In the genomic region with DNA sequence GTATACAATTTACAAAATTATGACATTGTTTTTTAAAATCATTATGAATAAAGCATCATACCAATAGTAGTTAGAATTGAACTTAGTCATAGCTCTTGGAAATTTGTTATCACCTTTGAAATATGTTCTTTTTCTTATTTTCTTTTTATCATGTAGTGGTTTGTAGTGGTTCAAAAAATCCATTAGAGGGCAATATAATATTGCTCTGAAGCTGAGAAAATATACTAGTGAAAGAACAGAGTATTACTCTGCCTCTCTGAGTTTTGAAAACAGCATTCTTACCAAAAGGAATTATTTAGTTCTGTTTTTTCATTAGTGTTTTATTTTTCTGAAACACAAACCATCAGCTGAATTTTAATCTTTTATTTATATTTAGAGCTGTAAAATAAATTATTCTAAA, we compare ENCODE assay signal across 10 cellular contexts.
DNase-seq lines count a peak whose midpoint lies in the region; TF ChIP-seq lines count a peak whose summit lies in the region.
"Had no signal": no experiment of that assay in that cellular context is flagged by ENCODE, and none has a peak within 500 bp of the region (broad histone marks: within the 10 kb centered on the region; RNA-seq: fewer than 3 reads in every experiment).

No MANE protein-coding gene starts in this region.

- H3K9me3 ChIP-seq in cardiac muscle cell (ENCODE audit: low read depth) (no peaks in the 10 kb centered on the region), esophagus squamous epithelium (no peaks in the 10 kb centered on the region), thyroid gland (no peaks in the 10 kb centered on the region), prostate gland (no peaks in the 10 kb centered on the region)

- H3K36me3 Mint-ChIP-seq in type B pancreatic cell: no peaks in the 10 kb centered on the region
- H3K36me3 Mint-ChIP-seq: activated naive CD8-positive, alpha-beta T cell treated with anti-CD3 and anti-CD28 coated beads, Interleukin-2, amount 10 ng/mL, durations not matched to agents 7 days and 5 days had no signal

- H3K4me1 Mint-ChIP-seq in type B pancreatic cell (ENCODE audit: unreplicated experiment): peaks cover 3% of the 10 kb centered on the region
- H3K4me1 Mint-ChIP-seq: activated naive CD8-positive, alpha-beta T cell treated with anti-CD3 and anti-CD28 coated beads, Interleukin-2, amount 10 ng/mL, durations not matched to agents 7 days and 5 days had no signal

- DNase-seq in cardiac muscle cell (ENCODE audit: low read depth in 1 of 2, low spot score in 1 of 2) (peak; percentile 8 to 11), cardiac septum (ENCODE audit: low spot score) (no peak), NCI-H748 (lab: John Stamatoyannopoulos, UW; ENCODE audit: unreplicated experiment) (peak; percentile 28), esophagus squamous epithelium (lab: John Stamatoyannopoulos, UW) (no peak), type B pancreatic cell (ENCODE audit: extremely low spot score, unreplicated experiment) (no peak), thyroid gland (no peak), prostate gland (ENCODE audit: low spot score) (no peak)
- no peak for DNase-seq in activated CD4-positive, alpha-beta T cell treated with anti-CD3 and anti-CD28 coated beads, Interleukin-2, amount 50 U/mL, for 1 hour
- DNase-seq: activated naive CD8-positive, alpha-beta T cell treated with anti-CD3 and anti-CD28 coated beads, Interleukin-2, amount 10 ng/mL, durations not matched to agents 7 days and 5 days; posterior cingulate gyrus had no signal

- H3K4me1 ChIP-seq in cardiac muscle cell (ENCODE audit: low read depth): peaks cover 24% of the 10 kb centered on the region
- H3K4me1 ChIP-seq in esophagus squamous epithelium: no peaks in the 10 kb centered on the region
- no peaks in the 10 kb centered on the region for H3K4me1 ChIP-seq in thyroid gland
- no peaks in the 10 kb centered on the region for H3K4me1 ChIP-seq in prostate gland (replicated peaks)

- TF ChIP-seq POLR2A in esophagus squamous epithelium (IDR thresholded peaks at IDR 0.05) (no peak), thyroid gland (IDR thresholded peaks at IDR 0.05) (no peak), prostate gland (IDR thresholded peaks at IDR 0.05) (no peak)

- H3K27ac Mint-ChIP-seq in type B pancreatic cell: no peak overlapping the region
- H3K27ac Mint-ChIP-seq: activated naive CD8-positive, alpha-beta T cell treated with anti-CD3 and anti-CD28 coated beads, Interleukin-2, amount 10 ng/mL, durations not matched to agents 7 days and 5 days had no signal

- peak; percentile 38 for TF ChIP-seq CTCF in cardiac muscle cell (IDR thresholded peaks at IDR 0.05; ENCODE audit: low read depth, low read length)
- peak in 4 of 6 experiments; percentile 14 to 40 (median 28) for TF ChIP-seq CTCF in esophagus squamous epithelium (IDR thresholded peaks at IDR 0.05)
- peak; percentile 77 for TF ChIP-seq CTCF in type B pancreatic cell (conservative IDR thresholded peaks at IDR 0.05)
- peak in 3 of 6 experiments; percentile 47 to 57 (median 55) for TF ChIP-seq CTCF in thyroid gland (IDR thresholded peaks at IDR 0.05)
- peak in 2 of 4 experiments; percentile 25 to 33 for TF ChIP-seq CTCF in prostate gland (IDR thresholded peaks at IDR 0.05)

- no peak overlapping the region for H3K4me3 ChIP-seq in cardiac muscle cell
- H3K4me3 ChIP-seq in esophagus squamous epithelium: no peak overlapping the region
- H3K4me3 ChIP-seq in thyroid gland (replicated peaks in 1 of 3): no peak overlapping the region
- no peak overlapping the region for H3K4me3 ChIP-seq in prostate gland

- H3K27ac ChIP-seq in cardiac muscle cell: no peak overlapping the region
- H3K27ac ChIP-seq in esophagus squamous epithelium: no peak overlapping the region
- no peak overlapping the region for H3K27ac ChIP-seq in thyroid gland
- H3K27ac ChIP-seq in prostate gland: no peak overlapping the region

- H3K27me3 ChIP-seq in cardiac muscle cell (no peaks in the 10 kb centered on the region), esophagus squamous epithelium (no peaks in the 10 kb centered on the region), thyroid gland (no peaks in the 10 kb centered on the region), prostate gland (replicated peaks; ENCODE audit: insufficient read depth) (no peaks in the 10 kb centered on the region)

- H3K27me3 Mint-ChIP-seq in type B pancreatic cell: peaks cover 9% of the 10 kb centered on the region
- H3K27me3 Mint-ChIP-seq: activated naive CD8-positive, alpha-beta T cell treated with anti-CD3 and anti-CD28 coated beads, Interleukin-2, amount 10 ng/mL, durations not matched to agents 7 days and 5 days had no signal

- H3K36me3 ChIP-seq in cardiac muscle cell (no peaks in the 10 kb centered on the region), esophagus squamous epithelium (no peaks in the 10 kb centered on the region), thyroid gland (no peaks in the 10 kb centered on the region), prostate gland (no peaks in the 10 kb centered on the region)

- no peaks in the 10 kb centered on the region for H3K9me3 Mint-ChIP-seq in type B pancreatic cell
- H3K9me3 Mint-ChIP-seq: activated naive CD8-positive, alpha-beta T cell treated with anti-CD3 and anti-CD28 coated beads, Interleukin-2, amount 10 ng/mL, durations not matched to agents 7 days and 5 days had no signal

- no peak overlapping the region for H3K4me3 Mint-ChIP-seq in type B pancreatic cell
- H3K4me3 Mint-ChIP-seq: activated naive CD8-positive, alpha-beta T cell treated with anti-CD3 and anti-CD28 coated beads, Interleukin-2, amount 10 ng/mL, durations not matched to agents 7 days and 5 days had no signal

- intact Hi-C loops in cardiac septum (cut with DNase I): loop anchor here (5.0 kb wide), 1 partner anchor 758 kb away; no protein-coding TSS in a partner anchor
- intact Hi-C loops in esophagus squamous epithelium (cut with DNase I): no loop called here
- intact Hi-C loops in thyroid gland (cut with DNase I): loop anchor here (10.0 kb wide), 1 partner anchor 761 kb away; no protein-coding TSS in a partner anchor
- intact Hi-C loops in prostate gland (cut with DNase I): no loop called here

Comparison
In these comparisons a context has a peak if more than half of its experiments do, and no peak if none do; other contexts are left out.
1. DNase-seq: peak in cardiac muscle cell (2 of 2) and NCI-H748 (single experiment); none in cardiac septum (single experiment), esophagus squamous epithelium (single experiment), type B pancreatic cell (single experiment), activated CD4-positive, alpha-beta T cell treated with anti-CD3 and anti-CD28 coated beads, Interleukin-2, amount 50 U/mL, for 1 hour (single experiment), thyroid gland (0 of 2) and prostate gland (single experiment).
2. intact Hi-C loops: an anchor here in cardiac septum (5.0 kb wide) and thyroid gland (10.0 kb wide); none called in esophagus squamous epithelium and prostate gland.